In the genomic region with DNA sequence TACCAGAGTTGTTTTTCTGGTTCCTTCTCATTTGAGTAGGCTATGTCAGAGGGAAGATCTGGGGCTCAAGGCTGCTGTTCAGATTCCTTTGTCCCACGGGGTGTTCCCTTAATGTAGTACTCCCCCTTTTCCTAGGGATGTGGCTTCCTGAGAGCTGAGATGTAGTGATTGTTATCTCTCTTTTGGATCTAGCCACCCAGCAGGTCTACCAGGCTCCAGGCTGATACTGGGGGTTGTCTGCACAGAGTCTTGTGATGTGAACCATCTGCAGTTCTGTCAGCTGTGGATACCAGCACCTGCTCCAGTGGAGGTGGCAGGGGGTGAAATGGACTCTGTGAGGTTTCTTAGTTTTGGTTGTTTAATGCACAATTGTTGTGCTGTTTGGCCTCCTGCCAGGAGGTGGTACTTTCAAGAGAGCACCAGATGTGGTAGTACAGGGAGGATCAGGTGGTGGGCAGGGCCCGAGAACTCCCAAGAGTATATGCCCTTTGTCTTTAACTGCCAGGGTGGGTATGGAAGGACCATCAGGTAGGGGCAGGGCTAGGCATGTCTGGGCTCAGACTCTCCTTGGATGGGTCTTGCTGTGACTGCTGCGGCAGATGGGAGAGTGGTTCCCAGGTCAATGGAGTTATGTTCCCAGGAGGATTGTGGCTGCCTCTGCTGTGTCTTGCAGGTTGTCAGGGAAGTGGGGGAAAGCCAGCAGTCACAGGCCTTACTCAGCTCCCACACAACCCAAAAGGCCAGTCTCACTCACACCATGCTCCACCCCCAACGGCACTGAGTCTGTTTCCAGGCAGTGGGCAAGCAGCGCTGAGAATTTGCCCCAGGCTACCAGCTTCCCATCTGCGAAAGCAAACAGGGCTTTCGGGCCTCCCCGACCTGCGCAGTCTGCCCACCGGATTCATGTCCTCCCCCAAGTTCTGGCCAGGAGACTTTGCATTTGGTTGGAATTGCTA, we compare ENCODE assay signal across 11 cellular contexts.
DNase-seq lines count a peak whose midpoint lies in the region; ATAC-seq, FAIRE-seq and TF ChIP-seq lines count a peak whose summit lies in the region.
"Had no signal": no experiment of that assay in that cellular context is flagged by ENCODE, and none has a peak within 500 bp of the region (broad histone marks: within the 10 kb centered on the region; RNA-seq: fewer than 3 reads in every experiment).

No MANE protein-coding gene starts in this region.

- no peak overlapping the region for H3K23ac ChIP-seq in H1 (ENCODE audit: insufficient read length)

- DNase-seq in DMS153 treated with DMSO at 0.1 percent for 48 hours (lab: John Stamatoyannopoulos, UW; ENCODE audit: unreplicated experiment) (peak; percentile 91), NCI-H1694 (lab: John Stamatoyannopoulos, UW) (peak; percentile 6), H1 (ENCODE audit: low read depth in 1 of 2, low spot score in 2 of 2) (no peak), vagina (ENCODE audit: extremely low spot score in 2 of 2) (no peak), kidney glomerular epithelial cell (lab: John Stamatoyannopoulos, UW) (no peak)
- DNase-seq in stimulated activated CD4-positive, alpha-beta T cell treated with anti-CD3 and anti-CD28 coated beads, Interleukin-4, amount 100 ng/mL, for 1 hour = no peak
- no peak for DNase-seq in activated CD4-positive, CD25-positive, alpha-beta regulatory T cell (lab: John Stamatoyannopoulos, UW)
- DNase-seq: cortex of kidney, H9, NCI-H226 had no signal

- H4K8ac ChIP-seq in H1 (ENCODE audit: extremely low read depth, insufficient read depth, low read length) = no peak overlapping the region

- no peak overlapping the region for H3K14ac ChIP-seq in H1 (ENCODE audit: insufficient read length)

- H3K27me3 ChIP-seq in H1 (replicated peaks in 1 of 4; ENCODE audit: control insufficient read depth in 3 of 4, extremely low read depth in 1 of 4, insufficient read depth in 3 of 4, low read length in 3 of 4) = no peaks in the 10 kb centered on the region
- no peaks in the 10 kb centered on the region for H3K27me3 ChIP-seq in vagina

- no peak overlapping the region for H3K18ac ChIP-seq in H1 (ENCODE audit: extremely low read depth, low read length)

- no peaks in the 10 kb centered on the region for H3K36me3 ChIP-seq in H1 (ENCODE audit: control insufficient read depth in 2 of 4, insufficient read depth in 4 of 4, low read length in 3 of 4)
- no peaks in the 10 kb centered on the region for H3K36me3 ChIP-seq in vagina

- no peak for FAIRE-seq in H1 (lab: Jason Lieb, UNC)

- H3K23me2 ChIP-seq in H1 (ENCODE audit: low read depth, low read length) = no peaks in the 10 kb centered on the region

- H2BK12ac ChIP-seq in H1 (ENCODE audit: low read depth, low read length) = no peak overlapping the region

- H3K27ac ChIP-seq in H1 (ENCODE audit: low read depth, low read length) = no peak overlapping the region
- H3K27ac ChIP-seq in vagina = no peak overlapping the region

- 89% methylated on average over 10 of the region's 10 CpGs; no CpG with 5 or more reads in 1 of the 2 experiments for WGBS in H1 (ENCODE audit: extremely low coverage in 1 of 2, insufficient coverage in 1 of 2, insufficient read length in 1 of 2, insufficient replicate concordance in 2 of 2, low coverage in 1 of 2, low lambda C conversion rate in 2 of 2, missing lambda C conversion rate in 1 of 2), 2 experiments

- no peak overlapping the region for H4K91ac ChIP-seq in H1 (replicated peaks; ENCODE audit: insufficient read length, low read length)

- no peak for TF ChIP-seq EP300 in H1 (IDR thresholded peaks at IDR 0.05; ENCODE audit: borderline replicate concordance in 1 of 2, low read depth in 2 of 2, low read length in 2 of 2)

- H2BK5ac ChIP-seq in H1 (ENCODE audit: low read depth, low read length) = no peak overlapping the region

- no peak overlapping the region for H2BK120ac ChIP-seq in H1 (replicated peaks; ENCODE audit: low read depth, low read length)

- no peaks in the 10 kb centered on the region for H4K20me1 ChIP-seq in H1 (replicated peaks in 1 of 2; ENCODE audit: control insufficient read depth in 1 of 2, insufficient read depth in 2 of 2, low read length in 2 of 2)

- H4K5ac ChIP-seq in H1 (ENCODE audit: insufficient read length, low read depth, low read length) = no peak overlapping the region

- H3K4me1 ChIP-seq in H1 (replicated peaks in 1 of 4; ENCODE audit: control insufficient read depth in 3 of 4, insufficient read depth in 4 of 4, low read length in 3 of 4) (peaks cover 0 to 3% (median 0%) of the 10 kb centered on the region in 4 experiments; a peak in 2 of 7 replicates), vagina (no peaks in the 10 kb centered on the region)

- H3K79me2 ChIP-seq in H1 (ENCODE audit: control insufficient read depth in 1 of 2, insufficient read depth in 2 of 2, low read length in 2 of 2) = no peaks in the 10 kb centered on the region

- no peak overlapping the region for H2BK15ac ChIP-seq in H1 (ENCODE audit: low read length)

- H2BK20ac ChIP-seq in H1 (ENCODE audit: low read length) = no peak overlapping the region

- CTCF ChIA-PET in H1 (lab: Charles Lee; ENCODE audit: partially characterized antibody) = interaction anchor here (0.6 to 3.0 kb wide), 6 partner anchors 13 to 86 kb away, joined by 3 to 12 read pairs (median 4); no protein-coding TSS in a partner anchor

- no peak for TF ChIP-seq POLR2A in H1 (IDR thresholded peaks at IDR 0.05; ENCODE audit: control extremely low read depth in 1 of 2, low read depth in 2 of 2, low read length in 2 of 2)
- TF ChIP-seq POLR2A in vagina (IDR thresholded peaks at IDR 0.05) = no peak

- H3K79me1 ChIP-seq in H1 (ENCODE audit: low read depth, low read length) = no peaks in the 10 kb centered on the region

- no peak overlapping the region for H3K4me3 ChIP-seq in H1 (ENCODE audit: extremely low read depth in 1 of 4, insufficient read depth in 2 of 4, low read depth in 3 of 4, low read length in 4 of 4)
- no peak overlapping the region for H3K4me3 ChIP-seq in vagina

- no peak for TF ChIP-seq CTCF in H1 (IDR thresholded peaks at IDR 0.05; ENCODE audit: control extremely low read depth in 1 of 3, insufficient read depth in 1 of 3, low read depth in 1 of 3, low read length in 3 of 3)
- TF ChIP-seq CTCF in vagina (IDR thresholded peaks at IDR 0.05) = no peak

- POLR2A ChIA-PET in H1 (lab: Charles Lee; ENCODE audit: partially characterized antibody) = no interaction called here

- no peak overlapping the region for H3K56ac ChIP-seq in H1 (replicated peaks; ENCODE audit: insufficient read length, low read depth, low read length)

- H2AFZ ChIP-seq in H1 (ENCODE audit: low read length) = 0 out of 2 replicates have a peak overlapping the region, but pooled peaks have one; percentile 15

- no peak overlapping the region for H3K9ac ChIP-seq in H1 (replicated peaks in 1 of 4; ENCODE audit: extremely low read depth in 1 of 4, low read depth in 3 of 4, low read length in 3 of 4)

- ATAC-seq in GM21529 (IDR thresholded peaks at IDR 0.05; ENCODE audit: unreplicated experiment) = peak; percentile 48

- H2AK5ac ChIP-seq in H1 (ENCODE audit: low read depth, low read length) = peak overlapping the region; percentile 20; the same call in 1 of the 2 replicates

- intact Hi-C loops in vagina (cut with DNase I) = no loop called here

- no peak for TF ChIP-seq RAD21 in H1 (IDR thresholded peaks at IDR 0.05 in 1 of 2, conservative IDR thresholded peaks at IDR 0.05 in 1 of 2; ENCODE audit: low read depth in 2 of 2, low read length in 2 of 2)

- H3K4me2 ChIP-seq in H1 (ENCODE audit: insufficient read depth in 1 of 2, low read depth in 2 of 2, low read length in 2 of 2) = no peak overlapping the region

- no peak overlapping the region for H3K4ac ChIP-seq in H1 (replicated peaks; ENCODE audit: insufficient read length, low read depth, low read length)

- peaks cover 5 to 12% of the 10 kb centered on the region in 2 experiments; a peak in 2 of 4 replicates for H3K9me3 ChIP-seq in H1 (ENCODE audit: insufficient read depth in 2 of 2, low read depth in 1 of 2, low read length in 1 of 2)
- H3K9me3 ChIP-seq in vagina = no peaks in the 10 kb centered on the region

TF ChIP-seq in H1, 55 proteins besides CTCF, POLR2A, EP300 and RAD21 (continues in another document):
- TF ChIP-seq RFX5 (IDR thresholded peaks at IDR 0.05; ENCODE audit: borderline replicate concordance, low read depth, low read length) (no peak), SAP30 (IDR thresholded peaks at IDR 0.05; ENCODE audit: insufficient read depth, insufficient replicate concordance, low read length) (no peak), ZNF274 (IDR thresholded peaks at IDR 0.05; ENCODE audit: borderline replicate concordance, extremely low read depth, low read length) (no peak), GTF2F1 (IDR thresholded peaks at IDR 0.05; ENCODE audit: borderline replicate concordance, low read depth, low read length) (no peak), SUZ12 (IDR thresholded peaks at IDR 0.05; ENCODE audit: low read length) (no peak), MAFK (IDR thresholded peaks at IDR 0.05; ENCODE audit: low read depth, low read length) (no peak), SP1 (IDR thresholded peaks at IDR 0.05; ENCODE audit: low read depth, low read length) (no peak), POU5F1 (IDR thresholded peaks at IDR 0.05; ENCODE audit: low read depth, low read length) (no peak), ATF2 (IDR thresholded peaks at IDR 0.05; ENCODE audit: low read length) (no peak), CEBPB (IDR thresholded peaks at IDR 0.05; ENCODE audit: low read depth, low read length) (no peak), TAF1 (IDR thresholded peaks at IDR 0.05; ENCODE audit: low read depth, low read length) (no peak), SIRT6 (IDR thresholded peaks at IDR 0.05; ENCODE audit: low read length) (no peak), SIN3A (conservative IDR thresholded peaks at IDR 0.05 in 1 of 2, IDR thresholded peaks at IDR 0.05 in 1 of 2; ENCODE audit: low read depth in 1 of 2, low read length in 2 of 2) (no peak), JUND (IDR thresholded peaks at IDR 0.05; ENCODE audit: low read length) (no peak), RBBP5 (IDR thresholded peaks at IDR 0.05; ENCODE audit: borderline replicate concordance, low read depth, low read length) (no peak), BACH1 (IDR thresholded peaks at IDR 0.05; ENCODE audit: low read length) (no peak), RXRA (IDR thresholded peaks at IDR 0.05; ENCODE audit: insufficient read depth, low read depth, low read length) (no peak), SP2 (IDR thresholded peaks at IDR 0.05; ENCODE audit: low read length) (no peak)

Comparison
In these comparisons a context has a peak if more than half of its experiments do, and no peak if none do; other contexts are left out.
1. DNase-seq: peak in DMS153 treated with DMSO at 0.1 percent for 48 hours (single experiment) and NCI-H1694 (single experiment); none in H1 (0 of 2), vagina (0 of 2), stimulated activated CD4-positive, alpha-beta T cell treated with anti-CD3 and anti-CD28 coated beads, Interleukin-4, amount 100 ng/mL, for 1 hour (single experiment), kidney glomerular epithelial cell (single experiment) and activated CD4-positive, CD25-positive, alpha-beta regulatory T cell (0 of 4).